Comparison of ENCODE assay signal across 1 cellular context in the genomic region with DNA sequence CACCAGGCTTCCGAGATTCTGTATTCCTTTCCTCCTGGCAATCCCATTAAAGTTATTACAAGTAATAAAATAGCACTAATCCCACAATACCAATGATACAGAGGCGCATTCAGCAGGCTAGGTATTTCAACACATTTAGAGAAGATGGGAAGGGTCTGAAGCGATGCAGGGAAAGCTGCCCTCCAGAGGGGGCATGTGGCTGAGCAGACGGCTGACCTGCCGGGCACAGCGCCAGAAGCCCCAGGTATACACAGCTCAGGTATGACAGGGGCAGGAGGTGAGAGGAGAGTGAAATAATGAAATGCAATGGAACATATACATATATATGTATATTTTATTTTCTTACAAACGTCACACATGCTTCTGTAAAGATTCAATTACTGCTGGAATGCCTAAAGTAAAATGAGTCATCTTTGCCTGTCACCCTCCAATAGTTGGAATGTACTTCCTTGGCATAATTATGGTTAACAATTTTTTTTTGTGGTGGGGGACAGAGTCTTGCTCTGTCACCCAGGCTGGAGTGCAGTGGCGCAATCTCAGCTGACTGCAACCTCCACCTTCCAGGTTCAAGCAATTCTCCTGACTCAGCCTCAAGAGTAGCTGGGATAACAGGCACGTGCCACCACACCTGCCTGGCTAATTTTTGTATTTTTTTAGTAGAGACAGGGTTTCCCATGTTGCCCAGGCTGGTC.
TF ChIP-seq lines count a peak whose summit lies in the region.

No MANE protein-coding gene starts in this region.

TF ChIP-seq in SK-N-SH treated with all-trans-retinoic acid at 6 μM for 48 hours, 23 proteins besides CTCF, POLR2A, EP300 and RAD21 (continued from another document):
- TF ChIP-seq, protein P1, sequence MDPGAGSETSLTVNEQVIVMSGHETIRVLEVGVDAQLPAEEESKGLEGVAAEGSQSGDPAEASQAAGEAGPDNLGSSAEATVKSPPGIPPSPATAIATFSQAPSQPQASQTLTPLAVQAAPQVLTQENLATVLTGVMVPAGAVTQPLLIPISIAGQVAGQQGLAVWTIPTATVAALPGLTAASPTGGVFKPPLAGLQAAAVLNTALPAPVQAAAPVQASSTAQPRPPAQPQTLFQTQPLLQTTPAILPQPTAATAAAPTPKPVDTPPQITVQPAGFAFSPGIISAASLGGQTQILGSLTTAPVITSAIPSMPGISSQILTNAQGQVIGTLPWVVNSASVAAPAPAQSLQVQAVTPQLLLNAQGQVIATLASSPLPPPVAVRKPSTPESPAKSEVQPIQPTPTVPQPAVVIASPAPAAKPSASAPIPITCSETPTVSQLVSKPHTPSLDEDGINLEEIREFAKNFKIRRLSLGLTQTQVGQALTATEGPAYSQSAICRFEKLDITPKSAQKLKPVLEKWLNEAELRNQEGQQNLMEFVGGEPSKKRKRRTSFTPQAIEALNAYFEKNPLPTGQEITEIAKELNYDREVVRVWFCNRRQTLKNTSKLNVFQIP (CRISPR knock-in tag; IDR thresholded peaks at IDR 0.05; ENCODE audit: borderline replicate concordance, low read depth) = no peak
- TF ChIP-seq, protein P2, sequence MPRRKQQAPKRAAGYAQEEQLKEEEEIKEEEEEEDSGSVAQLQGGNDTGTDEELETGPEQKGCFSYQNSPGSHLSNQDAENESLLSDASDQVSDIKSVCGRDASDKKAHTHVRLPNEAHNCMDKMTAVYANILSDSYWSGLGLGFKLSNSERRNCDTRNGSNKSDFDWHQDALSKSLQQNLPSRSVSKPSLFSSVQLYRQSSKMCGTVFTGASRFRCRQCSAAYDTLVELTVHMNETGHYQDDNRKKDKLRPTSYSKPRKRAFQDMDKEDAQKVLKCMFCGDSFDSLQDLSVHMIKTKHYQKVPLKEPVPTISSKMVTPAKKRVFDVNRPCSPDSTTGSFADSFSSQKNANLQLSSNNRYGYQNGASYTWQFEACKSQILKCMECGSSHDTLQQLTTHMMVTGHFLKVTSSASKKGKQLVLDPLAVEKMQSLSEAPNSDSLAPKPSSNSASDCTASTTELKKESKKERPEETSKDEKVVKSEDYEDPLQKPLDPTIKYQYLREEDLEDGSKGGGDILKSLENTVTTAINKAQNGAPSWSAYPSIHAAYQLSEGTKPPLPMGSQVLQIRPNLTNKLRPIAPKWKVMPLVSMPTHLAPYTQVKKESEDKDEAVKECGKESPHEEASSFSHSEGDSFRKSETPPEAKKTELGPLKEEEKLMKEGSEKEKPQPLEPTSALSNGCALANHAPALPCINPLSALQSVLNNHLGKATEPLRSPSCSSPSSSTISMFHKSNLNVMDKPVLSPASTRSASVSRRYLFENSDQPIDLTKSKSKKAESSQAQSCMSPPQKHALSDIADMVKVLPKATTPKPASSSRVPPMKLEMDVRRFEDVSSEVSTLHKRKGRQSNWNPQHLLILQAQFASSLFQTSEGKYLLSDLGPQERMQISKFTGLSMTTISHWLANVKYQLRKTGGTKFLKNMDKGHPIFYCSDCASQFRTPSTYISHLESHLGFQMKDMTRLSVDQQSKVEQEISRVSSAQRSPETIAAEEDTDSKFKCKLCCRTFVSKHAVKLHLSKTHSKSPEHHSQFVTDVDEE (CRISPR knock-in tag; IDR thresholded peaks at IDR 0.05) = no peak
